16 cellular contexts compared by ENCODE assay signal in genomic region chr12:10967409-10967808, GRCh38. TPM values are rescaled to one million over a fixed set of nuclear protein-coding genes. Genes with fewer than 3 reads are reported as not detected.
A peak's percentile ranks its signal among the peaks of the same experiment; 100 is the strongest.
DNase-seq lines count a peak whose midpoint lies in the region; ATAC-seq and TF ChIP-seq lines count a peak whose summit lies in the region.
"Had no signal": no experiment of that assay in that cellular context is flagged by ENCODE, and none has a peak within 500 bp of the region (broad histone marks: within the 10 kb centered on the region; RNA-seq: fewer than 3 reads in every experiment).

No MANE protein-coding gene starts in this region.

- H3K36me3 Mint-ChIP-seq in activated CD8-positive, alpha-beta T cell treated with anti-CD3 and anti-CD28 coated beads, Interleukin-2, amount 10 ng/mL, durations not matched to agents 7 days and 5 days (ENCODE audit: low read depth) = peaks cover 11% of the 10 kb centered on the region

- H3K27me3 ChIP-seq in trophoblast cell (ENCODE audit: insufficient read depth, low read length) = no peaks in the 10 kb centered on the region

- DNase-seq in EL (peak; percentile 68), SK-N-MC (ENCODE audit: low read depth, low spot score) (peak; percentile 30), epithelial cell of esophagus (ENCODE audit: low read depth) (peak; percentile 32), non-pigmented ciliary epithelial cell (ENCODE audit: low read depth) (peak; percentile 34), trophoblast cell (no peak), pons (ENCODE audit: low spot score) (no peak)
- no peak for DNase-seq in stimulated activated naive CD8-positive, alpha-beta T cell treated with anti-CD3 and anti-CD28 coated beads, Interleukin-15, amount 100 ng/mL, for 72 hours
- no peak for DNase-seq in activated CD8-positive, alpha-beta T cell treated with anti-CD3 and anti-CD28 coated beads, Interleukin-2, amount 10 ng/mL, durations not matched to agents 7 days and 5 days
- DNase-seq: activated naive CD4-positive, alpha-beta T cell; H7; immature natural killer cell; mucosa of descending colon; NK-92 treated with Interleukin-12 subunit alpha and Interleukin-12 subunit beta, amount 100 ng/mL, for 24 hours had no signal

- H3K4me3 ChIP-seq in SK-N-MC (no peak overlapping the region), epithelial cell of esophagus (ENCODE audit: low read length) (no peak overlapping the region), trophoblast cell (ENCODE audit: low read depth, low read length) (no peak overlapping the region)
- H3K4me3 ChIP-seq: mucosa of descending colon had no signal

- H3K27ac Mint-ChIP-seq in stimulated activated naive CD8-positive, alpha-beta T cell treated with anti-CD3 and anti-CD28 coated beads, Interleukin-15, amount 100 ng/mL, for 72 hours = no peak overlapping the region
- H3K27ac Mint-ChIP-seq in activated CD8-positive, alpha-beta T cell treated with anti-CD3 and anti-CD28 coated beads, Interleukin-2, amount 10 ng/mL, durations not matched to agents 7 days and 5 days = no peak overlapping the region
- H3K27ac Mint-ChIP-seq: immature natural killer cell, WTC11 had no signal

- H3K18ac ChIP-seq in trophoblast cell (ENCODE audit: low read length) = no peak overlapping the region

- no peak for ATAC-seq in stimulated activated naive CD8-positive, alpha-beta T cell treated with anti-CD3 and anti-CD28 coated beads, Interleukin-15, amount 100 ng/mL, for 72 hours
- ATAC-seq in activated CD8-positive, alpha-beta T cell treated with anti-CD3 and anti-CD28 coated beads, Interleukin-2, amount 10 ng/mL, durations not matched to agents 7 days and 5 days = no peak
- ATAC-seq: mucosa of descending colon, WTC11 had no signal

- no peaks in the 10 kb centered on the region for H3K79me1 ChIP-seq in trophoblast cell (ENCODE audit: low read length)

- no peak for TF ChIP-seq CTCF in epithelial cell of esophagus (IDR thresholded peaks at IDR 0.05; ENCODE audit: insufficient read depth, low read depth, low read length, missing control alignments)

- H3K4me2 ChIP-seq in trophoblast cell (ENCODE audit: low read length) = no peak overlapping the region

- no peak overlapping the region for H2AFZ ChIP-seq in trophoblast cell (ENCODE audit: insufficient read depth, low read length, poor library complexity)

- no peak overlapping the region for H3K14ac ChIP-seq in trophoblast cell (ENCODE audit: low read length)

- H4K12ac ChIP-seq in trophoblast cell (ENCODE audit: low read depth, low read length) = no peak overlapping the region

- POLR2A ChIA-PET in activated CD8-positive, alpha-beta T cell treated with anti-CD3 and anti-CD28 coated beads, Interleukin-2, amount 10 ng/mL, durations not matched to agents 7 days and 5 days (lab: Charles Lee) = no interaction called here

- H3K27ac ChIP-seq in SK-N-MC = peak overlapping the region; percentile 66
- H3K27ac ChIP-seq in trophoblast cell (ENCODE audit: low read depth, low read length) = no peak overlapping the region

- no peaks in the 10 kb centered on the region for H3K4me1 ChIP-seq in trophoblast cell (ENCODE audit: control insufficient read depth in 1 of 2, insufficient read depth in 2 of 2, low read length in 2 of 2)

- no peak overlapping the region for H3K9ac ChIP-seq in SK-N-MC (ENCODE audit: insufficient read length)
- no peak overlapping the region for H3K9ac ChIP-seq in trophoblast cell (ENCODE audit: low read length)

- H2BK120ac ChIP-seq in trophoblast cell (ENCODE audit: insufficient read depth, low read length, poor library complexity) = no peak overlapping the region

- H3K36me3 ChIP-seq in SK-N-MC (ENCODE audit: insufficient read depth, low read length) (no peaks in the 10 kb centered on the region), trophoblast cell (ENCODE audit: control insufficient read depth in 1 of 2, insufficient read depth in 2 of 2, low read length in 2 of 2) (no peaks in the 10 kb centered on the region)

- no peak overlapping the region for H2BK5ac ChIP-seq in trophoblast cell (ENCODE audit: low read depth, low read length, poor library complexity)

- H3K9me3 Mint-ChIP-seq in stimulated activated naive CD8-positive, alpha-beta T cell treated with anti-CD3 and anti-CD28 coated beads, Interleukin-15, amount 100 ng/mL, for 72 hours = no peaks in the 10 kb centered on the region
- no peaks in the 10 kb centered on the region for H3K9me3 Mint-ChIP-seq in activated CD8-positive, alpha-beta T cell treated with anti-CD3 and anti-CD28 coated beads, Interleukin-2, amount 10 ng/mL, durations not matched to agents 7 days and 5 days (ENCODE audit: insufficient read depth)
- H3K9me3 Mint-ChIP-seq: immature natural killer cell had no signal

- H3K4ac ChIP-seq in trophoblast cell (ENCODE audit: low read depth, low read length) = no peak overlapping the region

- WGBS in trophoblast cell (ENCODE audit: extremely low coverage, insufficient coverage, insufficient read length) = no CpG with 5 or more reads among the region's 2 CpGs

- H2AK5ac ChIP-seq in trophoblast cell (ENCODE audit: low read length) = no peak overlapping the region

- H4K91ac ChIP-seq in trophoblast cell (ENCODE audit: low read depth, low read length) = no peak overlapping the region

- H2BK12ac ChIP-seq in trophoblast cell (ENCODE audit: low read length) = no peak overlapping the region

- H3K23ac ChIP-seq in trophoblast cell (ENCODE audit: low read length) = no peak overlapping the region

- no peak overlapping the region for H3K4me3 Mint-ChIP-seq in stimulated activated naive CD8-positive, alpha-beta T cell treated with anti-CD3 and anti-CD28 coated beads, Interleukin-15, amount 100 ng/mL, for 72 hours
- no peak overlapping the region for H3K4me3 Mint-ChIP-seq in activated CD8-positive, alpha-beta T cell treated with anti-CD3 and anti-CD28 coated beads, Interleukin-2, amount 10 ng/mL, durations not matched to agents 7 days and 5 days
- H3K4me3 Mint-ChIP-seq: immature natural killer cell, WTC11 had no signal

- H3K4me1 Mint-ChIP-seq in stimulated activated naive CD8-positive, alpha-beta T cell treated with anti-CD3 and anti-CD28 coated beads, Interleukin-15, amount 100 ng/mL, for 72 hours = no peaks in the 10 kb centered on the region
- peaks cover 1% of the 10 kb centered on the region for H3K4me1 Mint-ChIP-seq in activated CD8-positive, alpha-beta T cell treated with anti-CD3 and anti-CD28 coated beads, Interleukin-2, amount 10 ng/mL, durations not matched to agents 7 days and 5 days (ENCODE audit: low read depth)
- H3K4me1 Mint-ChIP-seq: immature natural killer cell, WTC11 had no signal

- no peak overlapping the region for H4K8ac ChIP-seq in trophoblast cell (ENCODE audit: low read depth, low read length)

- no peaks in the 10 kb centered on the region for H3K79me2 ChIP-seq in trophoblast cell (ENCODE audit: control insufficient read depth, insufficient read depth, low read length, poor library complexity)

- CTCF ChIA-PET in activated CD8-positive, alpha-beta T cell treated with anti-CD3 and anti-CD28 coated beads, Interleukin-2, amount 10 ng/mL, durations not matched to agents 7 days and 5 days (lab: Charles Lee) = no interaction called here

- no peaks in the 10 kb centered on the region for H3K9me3 ChIP-seq in SK-N-MC (ENCODE audit: low read depth, low read length)
- H3K9me3 ChIP-seq in trophoblast cell (ENCODE audit: insufficient read depth, low read depth, low read length) = no peaks in the 10 kb centered on the region
- H3K9me3 ChIP-seq: mucosa of descending colon had no signal

- no peaks in the 10 kb centered on the region for H3K27me3 Mint-ChIP-seq in stimulated activated naive CD8-positive, alpha-beta T cell treated with anti-CD3 and anti-CD28 coated beads, Interleukin-15, amount 100 ng/mL, for 72 hours
- no peaks in the 10 kb centered on the region for H3K27me3 Mint-ChIP-seq in activated CD8-positive, alpha-beta T cell treated with anti-CD3 and anti-CD28 coated beads, Interleukin-2, amount 10 ng/mL, durations not matched to agents 7 days and 5 days (ENCODE audit: low read depth)

RNA-seq across cellular contexts. Expression of gene TAS2R50, which starts 19.3 kb away (rescaled TPM):
- 0.06 TPM in 1 of 2 replicates, not detected in the other for polyA plus RNA-seq in trophoblast cell (2013)
- 1 to 10 TPM in 1 of 2 experiments, under 1 TPM in 1; 0.95 to 1.4 TPM for total RNA-seq in activated CD8-positive, alpha-beta T cell treated with anti-CD3 and anti-CD28 coated beads, Interleukin-2, amount 10 ng/mL, durations not matched to agents 7 days and 5 days
- polyA plus RNA-seq: esophagus, immature natural killer cell, urinary bladder had no signal

RNA-seq across cellular contexts. Expression of gene TAS2R14, which starts 28.3 kb away (rescaled TPM):
- polyA plus RNA-seq in trophoblast cell (2013) = 0.27 and 0.29 TPM in 2 replicates
- total RNA-seq in activated CD8-positive, alpha-beta T cell treated with anti-CD3 and anti-CD28 coated beads, Interleukin-2, amount 10 ng/mL, durations not matched to agents 7 days and 5 days = 1 to 10 TPM; 2.1 to 2.4 TPM

RNA-seq across cellular contexts. Expression of gene TAS2R20, which starts 30.7 kb away (rescaled TPM):
- polyA plus RNA-seq in trophoblast cell (2013) = 0.11 and 0.14 TPM in 2 replicates
- 1 to 10 TPM; 1.9 to 2.2 TPM for total RNA-seq in activated CD8-positive, alpha-beta T cell treated with anti-CD3 and anti-CD28 coated beads, Interleukin-2, amount 10 ng/mL, durations not matched to agents 7 days and 5 days

RNA-seq across cellular contexts. Expression of gene PRH2, which starts 38.4 kb away (rescaled TPM):
- 0.10 TPM in 1 of 2 replicates, not detected in the other for polyA plus RNA-seq in trophoblast cell (2013)
- not detected for total RNA-seq in activated CD8-positive, alpha-beta T cell treated with anti-CD3 and anti-CD28 coated beads, Interleukin-2, amount 10 ng/mL, durations not matched to agents 7 days and 5 days
- total RNA-seq: urinary bladder had no signal
- polyA plus RNA-seq: esophagus, immature natural killer cell, urinary bladder had no signal

RNA-seq across cellular contexts. Expression of gene TAS2R19, which starts 55.0 kb away (rescaled TPM):
- 0.06 and 0.08 TPM in 2 replicates for polyA plus RNA-seq in trophoblast cell (2013)
- total RNA-seq in activated CD8-positive, alpha-beta T cell treated with anti-CD3 and anti-CD28 coated beads, Interleukin-2, amount 10 ng/mL, durations not matched to agents 7 days and 5 days = 1 to 10 TPM; 1.9 to 2.1 TPM
- polyA plus RNA-seq: immature natural killer cell had no signal

Comparison
In these comparisons a context has a peak if more than half of its experiments do, and no peak if none do; other contexts are left out.
1. DNase-seq: peak in EL (single experiment), SK-N-MC (single experiment), epithelial cell of esophagus (single experiment) and non-pigmented ciliary epithelial cell (single experiment); none in trophoblast cell (0 of 2), stimulated activated naive CD8-positive, alpha-beta T cell treated with anti-CD3 and anti-CD28 coated beads, Interleukin-15, amount 100 ng/mL, for 72 hours (0 of 2), pons (single experiment) and activated CD8-positive, alpha-beta T cell treated with anti-CD3 and anti-CD28 coated beads, Interleukin-2, amount 10 ng/mL, durations not matched to agents 7 days and 5 days (single experiment).